ENCODE assay signal across 33 cellular contexts in the genomic region with DNA sequence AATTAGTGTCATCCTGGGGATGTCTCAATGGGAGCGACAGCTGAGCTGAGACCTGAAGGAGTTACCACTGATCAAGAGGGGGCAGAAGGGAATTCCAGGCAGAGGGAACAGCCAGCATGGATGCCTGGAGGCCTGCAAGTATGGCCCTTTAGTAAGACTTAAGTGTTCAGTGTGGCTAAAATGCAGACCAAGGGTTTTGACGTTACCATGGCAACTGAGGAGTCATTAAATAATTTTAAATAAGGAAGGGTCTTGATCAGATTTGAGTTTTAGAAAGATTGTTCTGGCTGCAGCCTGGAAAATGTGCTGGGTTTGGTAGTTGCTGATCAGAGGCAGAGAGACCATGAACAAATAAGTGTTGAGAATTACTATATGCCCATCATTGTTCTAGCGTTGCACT.
"Had no signal": no experiment of that assay in that cellular context is flagged by ENCODE, and none has a peak within 500 bp of the region (broad histone marks: within the 10 kb centered on the region; RNA-seq: fewer than 3 reads in every experiment).

No MANE protein-coding gene starts in this region.

- H3K4me1 ChIP-seq: adrenal gland, body of pancreas, breast epithelium had no signal

- H3K9me3 ChIP-seq: adrenal gland, body of pancreas, breast epithelium had no signal

- H3K4me1 Mint-ChIP-seq: activated B cell treated with CpG ODN at 0.5 μM for 24 hours; activated CD4-positive, alpha-beta T cell treated with anti-CD3 and anti-CD28 coated beads, Interleukin-2, amount 10 ng/mL, durations not matched to agents 24 days and 14 days; activated naive CD8-positive, alpha-beta T cell treated with anti-CD3 and anti-CD28 coated beads for 36 hours; activated T-helper 17 cell treated with anti-CD3 and anti-CD28 coated beads, Interleukin-2, amount 50 U/mL, for 72 hours had no signal

- H3K27me3 ChIP-seq: adrenal gland, body of pancreas, brain microvascular endothelial cell, breast epithelium had no signal

- H3K36me3 ChIP-seq: adrenal gland, brain microvascular endothelial cell, breast epithelium had no signal

- H3K9me3 Mint-ChIP-seq: activated B cell treated with CpG ODN at 0.5 μM for 24 hours; activated CD4-positive, alpha-beta memory T cell treated with anti-CD3 and anti-CD28 coated beads for 36 hours; activated CD4-positive, alpha-beta T cell treated with anti-CD3 and anti-CD28 coated beads, Interleukin-2, amount 10 ng/mL, durations not matched to agents 24 days and 14 days; activated CD8-positive, alpha-beta T cell treated with anti-CD3 and anti-CD28 coated beads for 36 hours; activated naive CD4-positive, alpha-beta T cell treated with anti-CD3 and anti-CD28 coated beads for 36 hours; activated naive CD4-positive, alpha-beta T cell treated with anti-CD3 and anti-CD28 coated beads, Interleukin-2, amount 50 U/mL, for 72 hours; activated naive CD8-positive, alpha-beta T cell treated with anti-CD3 and anti-CD28 coated beads for 36 hours; activated T-cell treated with anti-CD3 and anti-CD28 coated beads, Interleukin-2, amount 50 U/mL, for 4 hours; activated T-cell treated with anti-CD3 and anti-CD28 coated beads, Interleukin-2, amount 50 U/mL, for 72 hours; activated T-helper 1 cell treated with anti-CD3 and anti-CD28 coated beads, Interleukin-12 subunit alpha, Interleukin-12 subunit beta, Interleukin-2, Interleukin-4 antibody, amounts not matched to agents 30 ng/mL and 10 ng/mL and 1 ng/mL, durations not matched to agents 14 hours and 24 hours and 36 hours; activated T-helper 17 cell treated with anti-CD3 and anti-CD28 coated beads, Interleukin-2, amount 50 U/mL, for 72 hours; T-helper 2 cell treated with Interferon-gamma antibody and Interleukin-4, amounts not matched to agents 5 μg/mL and 100 μg/mL, for 36 hours had no signal

- H3K27ac Mint-ChIP-seq: activated B cell treated with CpG ODN at 0.5 μM for 24 hours; activated CD4-positive, alpha-beta memory T cell treated with anti-CD3 and anti-CD28 coated beads for 36 hours; activated CD4-positive, alpha-beta T cell treated with anti-CD3 and anti-CD28 coated beads, Interleukin-2, amount 10 ng/mL, durations not matched to agents 24 days and 14 days; activated CD8-positive, alpha-beta T cell treated with anti-CD3 and anti-CD28 coated beads for 36 hours; activated naive CD4-positive, alpha-beta T cell treated with anti-CD3 and anti-CD28 coated beads for 36 hours; activated naive CD4-positive, alpha-beta T cell treated with anti-CD3 and anti-CD28 coated beads, Interleukin-2, amount 50 U/mL, for 72 hours; activated naive CD8-positive, alpha-beta T cell treated with anti-CD3 and anti-CD28 coated beads for 36 hours; activated T-cell treated with anti-CD3 and anti-CD28 coated beads, Interleukin-2, amount 50 U/mL, for 72 hours; activated T-helper 1 cell treated with anti-CD3 and anti-CD28 coated beads, Interleukin-12 subunit alpha, Interleukin-12 subunit beta, Interleukin-2, Interleukin-4 antibody, amounts not matched to agents 30 ng/mL and 10 ng/mL and 1 ng/mL, durations not matched to agents 14 hours and 24 hours and 36 hours; activated T-helper 17 cell treated with anti-CD3 and anti-CD28 coated beads, Interleukin-2, amount 50 U/mL, for 72 hours; T-helper 2 cell treated with Interferon-gamma antibody and Interleukin-4, amounts not matched to agents 5 μg/mL and 100 μg/mL, for 36 hours had no signal

- H3K4me3 ChIP-seq: adrenal gland, body of pancreas, breast epithelium had no signal

- H3K4me3 Mint-ChIP-seq: activated B cell treated with CpG ODN at 0.5 μM for 24 hours; activated CD4-positive, alpha-beta memory T cell treated with anti-CD3 and anti-CD28 coated beads for 36 hours; activated CD4-positive, alpha-beta T cell treated with anti-CD3 and anti-CD28 coated beads, Interleukin-2, amount 10 ng/mL, durations not matched to agents 24 days and 14 days; activated CD8-positive, alpha-beta T cell treated with anti-CD3 and anti-CD28 coated beads for 36 hours; activated naive CD4-positive, alpha-beta T cell treated with anti-CD3 and anti-CD28 coated beads for 36 hours; activated naive CD8-positive, alpha-beta T cell treated with anti-CD3 and anti-CD28 coated beads for 36 hours; activated T-cell treated with anti-CD3 and anti-CD28 coated beads, Interleukin-2, amount 50 U/mL, for 4 hours; activated T-cell treated with anti-CD3 and anti-CD28 coated beads, Interleukin-2, amount 50 U/mL, for 72 hours; activated T-helper 1 cell treated with anti-CD3 and anti-CD28 coated beads, Interleukin-12 subunit alpha, Interleukin-12 subunit beta, Interleukin-2, Interleukin-4 antibody, amounts not matched to agents 30 ng/mL and 10 ng/mL and 1 ng/mL, durations not matched to agents 14 hours and 24 hours and 36 hours; activated T-helper 17 cell treated with anti-CD3 and anti-CD28 coated beads, Interleukin-2, amount 50 U/mL, for 72 hours; T-helper 2 cell treated with Interferon-gamma antibody and Interleukin-4, amounts not matched to agents 5 μg/mL and 100 μg/mL, for 36 hours had no signal

- H3K36me3 Mint-ChIP-seq: activated CD4-positive, alpha-beta memory T cell treated with anti-CD3 and anti-CD28 coated beads for 36 hours; activated naive CD4-positive, alpha-beta T cell treated with anti-CD3 and anti-CD28 coated beads, Interleukin-2, amount 50 U/mL, for 72 hours; activated naive CD8-positive, alpha-beta T cell treated with anti-CD3 and anti-CD28 coated beads for 36 hours had no signal

- DNase-seq: activated B cell treated with CpG ODN at 0.5 μM for 24 hours; activated CD4-positive, alpha-beta memory T cell treated with anti-CD3 and anti-CD28 coated beads for 36 hours; activated CD4-positive, alpha-beta T cell treated with anti-CD3 and anti-CD28 coated beads for 4 hours; activated CD4-positive, alpha-beta T cell treated with anti-CD3 and anti-CD28 coated beads, Interleukin-2, amount 10 ng/mL, durations not matched to agents 24 days and 14 days; activated CD4-positive, alpha-beta T cell treated with anti-CD3 and anti-CD28 coated beads, Interleukin-2, amount 50 U/mL, for 1 hour; activated CD4-positive, alpha-beta T cell treated with anti-CD3 and anti-CD28 coated beads, Interleukin-2, amount 50 U/mL, for 4 hours; activated CD4-positive, CD25-positive, alpha-beta regulatory T cell treated with anti-CD3 and anti-CD28 coated beads, Interleukin-2, amount 50 U/mL, for 72 hours; activated CD8-positive, alpha-beta memory T cell treated with anti-CD3 and anti-CD28 coated beads, Interleukin-2, amount 50 U/mL, for 4 hours; activated CD8-positive, alpha-beta T cell treated with anti-CD3 and anti-CD28 coated beads for 36 hours; activated effector memory CD4-positive, alpha-beta T cell treated with anti-CD3 and anti-CD28 coated beads, Interleukin-2, amount 50 U/mL, for 16 hours; activated gamma-delta T cell treated with Interleukin-2 at 50 U/mL for 16 hours; activated naive CD4-positive, alpha-beta T cell; activated naive CD4-positive, alpha-beta T cell treated with anti-CD3 and anti-CD28 coated beads for 36 hours; activated naive CD4-positive, alpha-beta T cell treated with anti-CD3 and anti-CD28 coated beads, Interleukin-2, amount 50 U/mL, for 16 hours; activated naive CD8-positive, alpha-beta T cell treated with anti-CD3 and anti-CD28 coated beads for 36 hours; activated T-cell treated with anti-CD3 and anti-CD28 coated beads for 4 hours; activated T-cell treated with anti-CD3 and anti-CD28 coated beads, Interleukin-2, amount 50 U/mL, for 1 hour; activated T-cell treated with anti-CD3 and anti-CD28 coated beads, Interleukin-2, amount 50 U/mL, for 4 hours; activated T-cell treated with anti-CD3 and anti-CD28 coated beads, Interleukin-2, amount 50 U/mL, for 72 hours; adrenal gland; amniotic stem cell; aorta; body of pancreas; brain microvascular endothelial cell; central memory CD4-positive, alpha-beta T cell; T-helper 2 cell; T-helper 9 cell had no signal

- H3K27ac ChIP-seq: adrenal gland, body of pancreas, brain microvascular endothelial cell, breast epithelium, VCaP had no signal
